17 cellular contexts compared by ENCODE assay signal in the genomic region with DNA sequence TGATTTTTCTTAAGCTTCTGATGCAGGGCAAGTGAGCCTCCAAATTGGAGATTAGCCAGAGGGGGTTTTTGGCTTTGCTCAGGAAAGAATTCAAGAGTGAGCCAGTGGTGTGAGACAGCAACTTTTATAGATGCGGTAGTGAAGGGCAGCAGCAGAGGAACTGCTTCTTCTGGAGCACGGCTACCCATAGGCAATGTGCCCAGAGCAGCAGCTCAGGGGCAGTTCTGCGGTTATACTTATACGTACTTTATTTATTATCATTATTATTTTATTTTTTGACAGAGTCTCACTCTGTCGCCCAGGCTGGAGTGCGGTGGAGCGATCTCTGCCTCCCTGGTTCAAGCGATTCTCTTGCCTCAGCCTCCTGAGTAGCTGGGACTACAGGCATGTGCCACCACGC. TPM values are rescaled to one million over a fixed set of nuclear protein-coding genes. Genes with fewer than 3 reads are reported as not detected.
A peak's percentile ranks its signal among the peaks of the same experiment; 100 is the strongest.
DNase-seq lines count a peak whose midpoint lies in the region; ATAC-seq, FAIRE-seq and TF ChIP-seq lines count a peak whose summit lies in the region.
"Had no signal": no experiment of that assay in that cellular context is flagged by ENCODE, and none has a peak within 500 bp of the region (broad histone marks: within the 10 kb centered on the region; RNA-seq: fewer than 3 reads in every experiment).

No MANE protein-coding gene starts in this region.

- FAIRE-seq in GM12878 (lab: Jason Lieb, UNC): no peak
- FAIRE-seq: endothelial cell of umbilical vein had no signal

- no peak for TF ChIP-seq POLR2A in GM12878 (IDR thresholded peaks at IDR 0.05; ENCODE audit: low read depth, low read length)

- peak overlapping the region; percentile 63 for H3K27ac ChIP-seq in GM12878 (ENCODE audit: control insufficient read depth, insufficient read depth)
- H3K27ac ChIP-seq in Karpas-422 (ENCODE audit: low read length): no peak overlapping the region
- H3K27ac ChIP-seq: GM23248, hepatocyte had no signal

- SMC1A ChIA-PET in GM12878 (lab: Charles Lee; ENCODE audit: uncharacterized antibody, unreplicated experiment): interaction anchor here (1.4 to 14.2 kb wide), 5 partner anchors 4 to 76 kb away, joined by 7 to 271 read pairs (median 58); no protein-coding TSS in a partner anchor

- in situ Hi-C loops in KBM-7 (cut with MboI; ENCODE audit: low pct_unique_long_range_greater_than_20kb, low sequenced_read_pairs) (no loop called here), GM12878 (cut with MboI) (no loop called here)

- no peaks in the 10 kb centered on the region for H4K20me1 ChIP-seq in GM12878 (ENCODE audit: control insufficient read depth, insufficient read depth)
- H4K20me1 ChIP-seq in Karpas-422 (ENCODE audit: insufficient read depth, low read depth, low read length): no peaks in the 10 kb centered on the region

- H3K4me2 ChIP-seq in GM12878 (ENCODE audit: control insufficient read depth, insufficient read depth) (peak overlapping the region; percentile 58), Karpas-422 (ENCODE audit: low read depth, low read length, poor library complexity, severe bottlenecking) (no peak overlapping the region)
- H3K4me2 ChIP-seq: hepatocyte had no signal

- H3K9me3 ChIP-seq in GM12878 (replicated peaks; ENCODE audit: control insufficient read depth, insufficient read depth, low read length) (no peaks in the 10 kb centered on the region), Karpas-422 (ENCODE audit: low read length) (no peaks in the 10 kb centered on the region)

- TF ChIP-seq RAD21 in GM12878 (IDR thresholded peaks at IDR 0.05; ENCODE audit: insufficient read depth, low read depth, low read length): no peak

- CTCF ChIA-PET in GM12878 (lab: Yijun Ruan, JAX): interaction anchor here (1.1 to 5.2 kb wide), 6 partner anchors 7 to 72 kb away, joined by 3 to 64 read pairs (median 16); no protein-coding TSS in a partner anchor

- H3K4me1 ChIP-seq in GM12878 (ENCODE audit: control insufficient read depth, insufficient read depth, low read length) (peaks cover 36% of the 10 kb centered on the region), Karpas-422 (ENCODE audit: low read length) (no peaks in the 10 kb centered on the region)

- no peak for TF ChIP-seq CTCF in GM12878 (IDR thresholded peaks at IDR 0.05 in 2 of 3, conservative IDR thresholded peaks at IDR 0.05 in 1 of 3; ENCODE audit: control insufficient read depth in 2 of 3, extremely low read depth in 1 of 3, insufficient read depth in 1 of 3, low read depth in 3 of 3, low read length in 3 of 3)
- TF ChIP-seq CTCF in omental fat pad (IDR thresholded peaks at IDR 0.05): no peak

- BruUV-seq in GM12878 (replicated peaks; lab: Mats Ljungman, UMichigan): no TSS peak

- H3K9ac ChIP-seq in GM12878 (ENCODE audit: control insufficient read depth, insufficient read depth, low read length) (no peak overlapping the region), Karpas-422 (ENCODE audit: low read length) (no peak overlapping the region)
- H3K9ac ChIP-seq: GM23248 had no signal

- intact Hi-C loops in GM12878 (cut with micrococcal nuclease; ENCODE audit: unreplicated experiment): loop anchor here (10.0 kb wide), 1 partner anchor 646 kb away; the partner anchor contains the start of gene TMEM87B

- no peaks in the 10 kb centered on the region for H3K36me3 ChIP-seq in GM12878 (ENCODE audit: control insufficient read depth in 2 of 2, insufficient read depth in 2 of 2, low read length in 1 of 2)
- H3K36me3 ChIP-seq in Karpas-422 (ENCODE audit: insufficient read depth, low read length): no peaks in the 10 kb centered on the region

- DNase-seq in Ammon's horn (ENCODE audit: low spot score) (peak; percentile 48), KBM-7 (peak; percentile 51), GM12878 (ENCODE audit: low read depth, low spot score) (no peak), omental fat pad (ENCODE audit: low spot score) (no peak), Karpas-422 (no peak), hippocampal formation (lab: John Stamatoyannopoulos, UW) (no peak), retina (no peak), NCI-H526 (lab: John Stamatoyannopoulos, UW) (no peak)
- DNase-seq: activated CD8-positive, alpha-beta T cell treated with anti-CD3 and anti-CD28 coated beads for 36 hours; activated naive CD4-positive, alpha-beta T cell treated with anti-CD3 and anti-CD28 coated beads, Interleukin-2, amount 50 U/mL, for 16 hours; central memory CD4-positive, alpha-beta T cell had no signal

- no peaks in the 10 kb centered on the region for H3K9me2 ChIP-seq in Karpas-422 (replicated peaks; ENCODE audit: insufficient read depth, low read length)

- peak overlapping the region; percentile 69 for H2AFZ ChIP-seq in GM12878 (ENCODE audit: control insufficient read depth, low read depth, low read length)
- H2AFZ ChIP-seq in Karpas-422 (ENCODE audit: low read length): no peak overlapping the region
- H2AFZ ChIP-seq: GM23248, hepatocyte had no signal

- RAD21 ChIA-PET in GM12878 (lab: Charles Lee; ENCODE audit: unreplicated experiment): interaction anchor here (3.4 to 7.1 kb wide), 5 partner anchors 7 to 72 kb away, joined by 19 to 85 read pairs (median 51); partner anchors contain the start of gene SLC20A1

- ATAC-seq in GM12878: peak; percentile 25; the same call in 2 of the 3 replicates
- ATAC-seq in omental fat pad (ENCODE audit: low FRiP score): peak; percentile 44
- ATAC-seq: activated CD8-positive, alpha-beta T cell treated with anti-CD3 and anti-CD28 coated beads for 36 hours had no signal

- POLR2A ChIA-PET in GM12878 (lab: Charles Lee): interaction anchor here (1.3 to 2.8 kb wide), 5 partner anchors 8 to 71 kb away, joined by 3 to 13 read pairs (median 6); no protein-coding TSS in a partner anchor

- H3K27me3 ChIP-seq in GM12878 (replicated peaks in 1 of 2; ENCODE audit: control insufficient read depth in 2 of 2, insufficient read depth in 2 of 2, low read length in 1 of 2): no peaks in the 10 kb centered on the region
- no peaks in the 10 kb centered on the region for H3K27me3 ChIP-seq in Karpas-422 (ENCODE audit: low read length)
- H3K27me3 ChIP-seq: hepatocyte had no signal

- TF ChIP-seq EP300 in GM12878 (IDR thresholded peaks at IDR 0.05; ENCODE audit: borderline replicate concordance in 1 of 2, control insufficient read depth in 1 of 2, low read depth in 2 of 2, low read length in 2 of 2): no peak

- 66% methylated on average over 9 of the region's 9 CpGs for WGBS in GM12878 (ENCODE audit: insufficient coverage, insufficient replicate concordance, low lambda C conversion rate, missing lambda C conversion rate)

- no peak overlapping the region for H3K4me3 ChIP-seq in GM12878
- no peak overlapping the region for H3K4me3 ChIP-seq in Karpas-422 (ENCODE audit: low read length)
- H3K4me3 ChIP-seq: GM23248, hepatocyte had no signal

- H3K79me2 ChIP-seq in GM12878 (ENCODE audit: control insufficient read depth, insufficient read depth, low read length): no peaks in the 10 kb centered on the region
- H3K79me2 ChIP-seq in Karpas-422 (ENCODE audit: low read length): no peaks in the 10 kb centered on the region
- H3K79me2 ChIP-seq: hepatocyte had no signal

TF ChIP-seq in GM12878, 131 proteins besides CTCF, POLR2A, EP300 and RAD21 (continues in another document):
- 0 out of 2 replicates have a peak, but pooled peaks have one; percentile 4 for TF ChIP-seq RUNX3 (IDR thresholded peaks at IDR 0.05; ENCODE audit: low read length)

RNA-seq across cellular contexts. Expression of gene NT5DC4, which starts 19.7 kb away (rescaled TPM):
- total RNA-seq in GM12878 (2013; cell fraction: nucleolus; rRNA removed): 2.0 and 2.3 TPM in 2 replicates
- 0.34 and 0.38 TPM in 2 replicates for total RNA-seq in GM12878 (2014; rRNA removed)
- total RNA-seq in GM12878 (2014; rRNA removed; fragmentation: Illumina TruSeq; extraction: Trizol): 0.18 TPM in 1 of 2 replicates, not detected in the other
- total RNA-seq in GM12878 (2021): 0.85 TPM in 1 of 2 replicates, not detected in the other
- 0.21 TPM for polyA plus RNA-seq in GM12878 (2011; ENCODE audit: low read depth)
- 1.6 and 2.7 TPM in 2 replicates for polyA plus RNA-seq in GM12878 (2011; rRNA removed)
- polyA plus RNA-seq in GM12878 (2011; cell fraction: cytosol; rRNA removed): 0.13 and 0.17 TPM in 2 replicates
- 1.3 and 1.4 TPM in 2 replicates for polyA plus RNA-seq in GM12878 (2011; cell fraction: nucleus; rRNA removed)
- polyA plus RNA-seq in GM12878 (2012): 6.4 and 12.9 TPM in 2 replicates
- 0.04 and 0.10 TPM in 2 replicates for polyA plus RNA-seq in GM12878 (2014; fragmentation: Illumina TruSeq; extraction: Trizol)
- 1 to 10 TPM in 1 of 2 experiments, under 1 TPM in 1; 0.31 to 2.6 TPM for polyA plus RNA-seq in GM12878 (2014; fragmentation: Nextera tagmentation; extraction: Ambion mirVana)
- polyA plus RNA-seq in GM12878 (2014; rRNA removed): 0.15 and 0.51 TPM in 2 replicates
- polyA plus RNA-seq in GM12878 (2016; fragmentation: Nextera tagmentation; extraction: Ambion mirVana): under 1 TPM; 0.11 to 0.13 TPM
- 0.29 and 1.1 TPM in 2 replicates for polyA minus RNA-seq in GM12878 (2011; rRNA and poly(A)+ RNA removed)
- 5.4 TPM in 1 of 2 replicates, not detected in the other for polyA minus RNA-seq in GM12878 (2011; cell fraction: cytosol; rRNA and poly(A)+ RNA removed)
- polyA minus RNA-seq in GM12878 (2011; cell fraction: nucleus; rRNA and poly(A)+ RNA removed): 0.73 TPM in 1 of 2 replicates, not detected in the other
- under 1 TPM in 1 of 4 donors, not detected in 3; 0.56 TPM for total RNA-seq in omental fat pad
- total RNA-seq in Karpas-422 (2014; rRNA removed; shearing (Covaris generic); ENCODE audit: low replicate concordance): not detected in 2 replicates
- total RNA-seq: activated CD8-positive, alpha-beta T cell treated with anti-CD3 and anti-CD28 coated beads for 36 hours; endothelial cell of umbilical vein; GM23248; T-helper 2 cell treated with Interferon-gamma antibody and Interleukin-4, amounts not matched to agents 100 ng/mL and 5 ng/mL, for 36 hours had no signal
- polyA plus RNA-seq: BJ, endothelial cell of umbilical vein, GM23248, liver had no signal

RNA-seq across cellular contexts. Expression of gene SLC20A1, which starts 55.4 kb away (rescaled TPM):
- 175 and 176 TPM in 2 replicates for total RNA-seq in GM12878 (2013; cell fraction: nucleolus; rRNA removed)
- total RNA-seq in GM12878 (2014; rRNA removed) (39.0 and 42.2 TPM in 2 replicates), GM12878 (2014; rRNA removed; fragmentation: Illumina TruSeq; extraction: Trizol) (40.5 and 41.2 TPM in 2 replicates), GM12878 (2021) (50.5 and 59.1 TPM in 2 replicates), omental fat pad (100 to 1,000 TPM in 2 of 4 donors, 10 to 100 TPM in 2; 33.1 to 299 (median 88.2) TPM)
- 20.7 TPM for polyA plus RNA-seq in GM12878 (2011; ENCODE audit: low read depth)
- polyA plus RNA-seq in GM12878 (2011; rRNA removed) (45.3 and 48.6 TPM in 2 replicates), GM12878 (2014; fragmentation: Illumina TruSeq; extraction: Trizol) (46.8 and 59.1 TPM in 2 replicates), GM12878 (2014; fragmentation: Nextera tagmentation; extraction: Ambion mirVana) (10 to 100 TPM; 21.2 to 22.6 TPM), GM12878 (2014; rRNA removed) (37.6 and 39.8 TPM in 2 replicates), GM12878 (2016; fragmentation: Nextera tagmentation; extraction: Ambion mirVana) (10 to 100 TPM; 46.9 to 49.5 TPM)
- polyA plus RNA-seq in GM12878 (2011; cell fraction: cytosol; rRNA removed): 43.1 and 43.8 TPM in 2 replicates
- polyA plus RNA-seq in GM12878 (2011; cell fraction: nucleus; rRNA removed): 72.4 and 78.1 TPM in 2 replicates
- polyA plus RNA-seq in GM12878 (2012): 23.9 and 25.2 TPM in 2 replicates
- 44.5 and 55.3 TPM in 2 replicates for polyA minus RNA-seq in GM12878 (2011; rRNA and poly(A)+ RNA removed)
- 15.6 and 31.7 TPM in 2 replicates for polyA minus RNA-seq in GM12878 (2011; cell fraction: cytosol; rRNA and poly(A)+ RNA removed)
- polyA minus RNA-seq in GM12878 (2011; cell fraction: nucleus; rRNA and poly(A)+ RNA removed): 40.6 and 63.9 TPM in 2 replicates
- 24.6 and 48.4 TPM in 2 replicates for total RNA-seq in Karpas-422 (2014; rRNA removed; shearing (Covaris generic); ENCODE audit: low replicate concordance)

Comparison
In these comparisons a context has a peak if more than half of its experiments do, and no peak if none do; other contexts are left out.
1. DNase-seq: peak in Ammon's horn (single experiment) and KBM-7 (single experiment); none in GM12878 (single experiment), omental fat pad (single experiment), Karpas-422 (single experiment), hippocampal formation (0 of 2), retina (single experiment) and NCI-H526 (0 of 2).